In genomic region chr3:133414021-133414392, GRCh38 we compare ENCODE assay signal across 21 cellular contexts. TPM values are rescaled to one million over a fixed set of nuclear protein-coding genes. Genes with fewer than 3 reads are reported as not detected.
DNase-seq lines count a peak whose midpoint lies in the region; ATAC-seq, FAIRE-seq and TF ChIP-seq lines count a peak whose summit lies in the region.
"Had no signal": no experiment of that assay in that cellular context is flagged by ENCODE, and none has a peak within 500 bp of the region (broad histone marks: within the 10 kb centered on the region; RNA-seq: fewer than 3 reads in every experiment).

No MANE protein-coding gene starts in this region.

- no peaks in the 10 kb centered on the region for H3K36me3 Mint-ChIP-seq in chondrocyte (ENCODE audit: low read depth)
- H3K36me3 Mint-ChIP-seq in stimulated activated memory B cell treated with anti-CD40 and anti-IgM and Interleukin-4, amounts not matched to agents 10 μg/mL and 1 μg/mL and 100 μg/mL, for 72 hours = no peaks in the 10 kb centered on the region
- no peaks in the 10 kb centered on the region for H3K36me3 Mint-ChIP-seq in type B pancreatic cell

- H3K4me1 Mint-ChIP-seq in chondrocyte (ENCODE audit: low read depth) (peaks cover 33% of the 10 kb centered on the region), type B pancreatic cell (ENCODE audit: unreplicated experiment) (peaks cover 10% of the 10 kb centered on the region)
- H3K4me1 Mint-ChIP-seq in stimulated activated memory B cell treated with anti-CD40 and anti-IgM and Interleukin-4, amounts not matched to agents 10 μg/mL and 1 μg/mL and 100 μg/mL, for 72 hours = peaks cover 15% of the 10 kb centered on the region

- H3F3A ChIP-seq in PC-9 (ENCODE audit: insufficient read depth, low read depth) = 0 out of 2 replicates have a peak, but pooled peaks cover 5% of the 10 kb centered on the region

- TF ChIP-seq CTCF in chondrocyte (IDR thresholded peaks at IDR 0.05) (no peak), lower leg skin (IDR thresholded peaks at IDR 0.05) (no peak), type B pancreatic cell (conservative IDR thresholded peaks at IDR 0.05) (no peak), PC-9 (conservative IDR thresholded peaks at IDR 0.05) (no peak)

- peaks cover 30% of the 10 kb centered on the region for H3K27me3 ChIP-seq in PC-9 (ENCODE audit: insufficient read depth, low read depth)

- no peaks in the 10 kb centered on the region for H3K36me3 ChIP-seq in PC-9 (ENCODE audit: low read depth)

- H3K4me1 ChIP-seq in PC-9 (replicated peaks; ENCODE audit: insufficient read depth) = no peaks in the 10 kb centered on the region

- H3K4me3 ChIP-seq in lower leg skin (ENCODE audit: low read depth, poor library complexity, severe bottlenecking) (no peak overlapping the region), PC-9 (no peak overlapping the region)

- H3K4me2 ChIP-seq in PC-9 = no peak overlapping the region

- CTCF ChIA-PET in PC-9 (lab: Charles Lee) = interaction anchor here (0.6 kb wide), 1 partner anchor 1109 kb away, joined by 3 read pairs; no protein-coding TSS in a partner anchor

- no peaks in the 10 kb centered on the region for H3K79me2 ChIP-seq in PC-9 (ENCODE audit: low read depth)

- no peaks in the 10 kb centered on the region for H3K9me3 Mint-ChIP-seq in chondrocyte (ENCODE audit: low read depth)
- H3K9me3 Mint-ChIP-seq in stimulated activated memory B cell treated with anti-CD40 and anti-IgM and Interleukin-4, amounts not matched to agents 10 μg/mL and 1 μg/mL and 100 μg/mL, for 72 hours = no peaks in the 10 kb centered on the region
- H3K9me3 Mint-ChIP-seq in type B pancreatic cell = no peaks in the 10 kb centered on the region

- FAIRE-seq in HTR-8/SVneo (lab: Jason Lieb, UNC) = peak; percentile 38
- FAIRE-seq: RCC 7860 had no signal

- intact Hi-C loops in lower leg skin (cut with DNase I; ENCODE audit: low total_unique reads) = no loop called here
- intact Hi-C loops in PC-9 (cut with micrococcal nuclease; ENCODE audit: unreplicated experiment) = no loop called here

- TF ChIP-seq POLR2A in lower leg skin (IDR thresholded peaks at IDR 0.05) = no peak

- H3K27me3 Mint-ChIP-seq in chondrocyte (ENCODE audit: low read depth) = no peaks in the 10 kb centered on the region
- H3K27me3 Mint-ChIP-seq in stimulated activated memory B cell treated with anti-CD40 and anti-IgM and Interleukin-4, amounts not matched to agents 10 μg/mL and 1 μg/mL and 100 μg/mL, for 72 hours = peaks cover 32% of the 10 kb centered on the region
- H3K27me3 Mint-ChIP-seq in type B pancreatic cell = no peaks in the 10 kb centered on the region

- no peaks in the 10 kb centered on the region for H3K9me2 ChIP-seq in PC-9 (ENCODE audit: insufficient read depth)

- DNase-seq in HTR-8/SVneo (ENCODE audit: insufficient read length, low spot score) (no peak), chondrocyte (ENCODE audit: low spot score) (no peak), mesenteric fat pad (ENCODE audit: low spot score) (peak; percentile 20), lower leg skin (ENCODE audit: low spot score in 2 of 2) (no peak), type B pancreatic cell (ENCODE audit: extremely low spot score, unreplicated experiment) (no peak), PC-9 (no peak)
- no peak for DNase-seq in activated T-cell treated with anti-CD3 and anti-CD28 coated beads, Interleukin-2, amount 50 U/mL, for 1 hour
- DNase-seq: ACHN, DND-41, H9, MM.1S, NCI-H1092, NCI-H1694, NCI-H2081 treated with DMSO at 0.1 percent for 48 hours, Right ventricle myocardium superior had no signal

- H2AFZ ChIP-seq in PC-9 = no peak overlapping the region

- no peaks in the 10 kb centered on the region for H3K9me3 ChIP-seq in PC-9 (ENCODE audit: insufficient read depth, low read depth)

- no peak overlapping the region for H3K4me3 Mint-ChIP-seq in chondrocyte (ENCODE audit: unreplicated experiment)
- H3K4me3 Mint-ChIP-seq in stimulated activated memory B cell treated with anti-CD40 and anti-IgM and Interleukin-4, amounts not matched to agents 10 μg/mL and 1 μg/mL and 100 μg/mL, for 72 hours = no peak overlapping the region
- H3K4me3 Mint-ChIP-seq in type B pancreatic cell = no peak overlapping the region
- H3K4me3 Mint-ChIP-seq: H9 had no signal

- POLR2A ChIA-PET in PC-9 (lab: Charles Lee; ENCODE audit: unreplicated experiment) = no interaction called here

- BruUV-seq in PC-9 (replicated peaks; lab: Mats Ljungman, UMichigan) = no TSS peak

- WGBS in lower leg skin, 2 donors = 84 to 86% methylated on average over 4 of the region's 4 CpGs

- ATAC-seq in stimulated activated memory B cell treated with anti-CD40 and anti-IgM and Interleukin-4, amounts not matched to agents 10 μg/mL and 1 μg/mL and 100 μg/mL, for 72 hours = no peak

- no peak overlapping the region for H3K27ac ChIP-seq in PC-9
- H3K27ac ChIP-seq: HL-60 had no signal

- H4K20me1 ChIP-seq in PC-9 (ENCODE audit: insufficient read depth) = no peaks in the 10 kb centered on the region

- H3K27ac Mint-ChIP-seq in chondrocyte (ENCODE audit: unreplicated experiment) (peak overlapping the region; percentile 82), type B pancreatic cell (no peak overlapping the region)
- H3K27ac Mint-ChIP-seq in stimulated activated memory B cell treated with anti-CD40 and anti-IgM and Interleukin-4, amounts not matched to agents 10 μg/mL and 1 μg/mL and 100 μg/mL, for 72 hours = peak overlapping the region; percentile 52
- H3K27ac Mint-ChIP-seq: H9 had no signal

RNA-seq across cellular contexts. Expression of gene BFSP2, which starts 14.2 kb away (rescaled TPM):
- total RNA-seq in chondrocyte (not detected in 3 replicates), mesenteric fat pad (not detected), lower leg skin (not detected), type B pancreatic cell (ENCODE audit: low replicate concordance) (not detected in 2 replicates), PC-9 (2021) (not detected in 2 replicates)
- total RNA-seq: H9, HT1080, LHCN-M2, NCI-H460, Right ventricle myocardium superior had no signal
